In the genomic region with DNA sequence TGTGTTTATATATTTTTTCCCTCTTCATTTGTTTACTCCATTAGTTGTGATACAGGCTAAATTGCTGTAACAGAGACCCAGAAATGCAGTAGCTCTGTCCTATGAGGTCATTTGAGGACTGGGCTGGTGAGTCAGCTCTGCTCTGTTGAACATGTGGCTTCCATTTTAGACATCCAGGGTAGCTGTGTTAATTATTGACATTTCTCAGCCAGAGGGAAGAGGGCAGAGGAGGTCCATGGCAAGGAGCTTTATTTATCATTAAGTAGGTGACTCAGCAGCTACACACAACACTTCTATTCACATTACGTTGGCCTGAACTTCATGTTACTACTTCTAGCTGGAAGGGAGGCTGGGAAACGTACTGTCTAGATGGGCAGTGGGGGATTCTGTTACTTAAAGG, we compare ENCODE assay signal across 9 cellular contexts.
A peak's percentile ranks its signal among the peaks of the same experiment; 100 is the strongest.
DNase-seq lines count a peak whose midpoint lies in the region; ATAC-seq and TF ChIP-seq lines count a peak whose summit lies in the region.
"Had no signal": no experiment of that assay in that cellular context is flagged by ENCODE, and none has a peak within 500 bp of the region (broad histone marks: within the 10 kb centered on the region; RNA-seq: fewer than 3 reads in every experiment).

No MANE protein-coding gene starts in this region.

- TF ChIP-seq CTCF in left ventricle myocardium inferior (IDR thresholded peaks at IDR 0.05; ENCODE audit: borderline replicate concordance) (no peak), omental fat pad (IDR thresholded peaks at IDR 0.05) (no peak)

- no peak overlapping the region for H3K27ac ChIP-seq in left ventricle myocardium inferior (replicated peaks)
- H3K27ac ChIP-seq in epithelial cell of prostate: no peak overlapping the region

- H3K27ac Mint-ChIP-seq in effector memory CD8-positive, alpha-beta T cell: no peak overlapping the region
- H3K27ac Mint-ChIP-seq: CD4-positive, CD25-positive, alpha-beta regulatory T cell had no signal

- H3K4me3 Mint-ChIP-seq in effector memory CD8-positive, alpha-beta T cell: no peak overlapping the region
- H3K4me3 Mint-ChIP-seq: CD4-positive, CD25-positive, alpha-beta regulatory T cell had no signal

- peaks cover 0 to 6% of the 10 kb centered on the region in 2 donors for H3K27me3 Mint-ChIP-seq in effector memory CD8-positive, alpha-beta T cell

- H3K27me3 ChIP-seq in left ventricle myocardium inferior (ENCODE audit: low read depth): no peaks in the 10 kb centered on the region

- H3K4me3 ChIP-seq in left ventricle myocardium inferior: no peak overlapping the region

- no peaks in the 10 kb centered on the region for H3K36me3 ChIP-seq in left ventricle myocardium inferior

- no peaks in the 10 kb centered on the region for H3K4me1 Mint-ChIP-seq in effector memory CD8-positive, alpha-beta T cell (ENCODE audit: low read depth in 2 of 2)
- H3K4me1 Mint-ChIP-seq: CD4-positive, CD25-positive, alpha-beta regulatory T cell had no signal

- no peaks in the 10 kb centered on the region for H3K36me3 Mint-ChIP-seq in effector memory CD8-positive, alpha-beta T cell (ENCODE audit: insufficient read depth)
- H3K36me3 Mint-ChIP-seq: CD4-positive, CD25-positive, alpha-beta regulatory T cell had no signal

- DNase-seq in Right ventricle myocardium superior (no peak), left ventricle myocardium inferior (no peak), HuH-7 (ENCODE audit: low spot score) (peak; percentile 37), epithelial cell of prostate (ENCODE audit: low read depth, low spot score) (peak; percentile 91), omental fat pad (ENCODE audit: low spot score) (no peak)
- DNase-seq in activated CD8-positive, alpha-beta memory T cell treated with anti-CD3 and anti-CD28 coated beads for 24 hours: no peak
- DNase-seq in effector memory CD8-positive, alpha-beta T cell: no peak
- DNase-seq: CD4-positive, CD25-positive, alpha-beta regulatory T cell had no signal

- H3K9me3 Mint-ChIP-seq in effector memory CD8-positive, alpha-beta T cell: peaks cover 0 to 5% of the 10 kb centered on the region in 2 donors

- H3K9me3 ChIP-seq in left ventricle myocardium inferior (replicated peaks): no peaks in the 10 kb centered on the region

- ATAC-seq in Right ventricle myocardium superior (ENCODE audit: poor library complexity): peak; percentile 62
- ATAC-seq in effector memory CD8-positive, alpha-beta T cell (replicated peaks): no peak
- no peak for ATAC-seq in omental fat pad (ENCODE audit: low FRiP score)
- ATAC-seq in HG02610 (IDR thresholded peaks at IDR 0.05; ENCODE audit: unreplicated experiment): no peak

- H3K4me1 ChIP-seq in left ventricle myocardium inferior: no peaks in the 10 kb centered on the region

- intact Hi-C loops in Right ventricle myocardium superior (cut with DNase I) (no loop called here), left ventricle myocardium inferior (cut with micrococcal nuclease) (no loop called here)

Comparison
In these comparisons a context has a peak if more than half of its experiments do, and no peak if none do; other contexts are left out.
1. DNase-seq: peak in HuH-7 (single experiment) and epithelial cell of prostate (single experiment); none in Right ventricle myocardium superior (single experiment), left ventricle myocardium inferior (single experiment), activated CD8-positive, alpha-beta memory T cell treated with anti-CD3 and anti-CD28 coated beads for 24 hours (single experiment), effector memory CD8-positive, alpha-beta T cell (0 of 3) and omental fat pad (single experiment).